Comparison of ENCODE assay signal across 8 cellular contexts in genomic region chr12:128069359-128069997, GRCh38.
A peak's percentile ranks its signal among the peaks of the same experiment; 100 is the strongest.
DNase-seq lines count a peak whose midpoint lies in the region; ATAC-seq, FAIRE-seq and TF ChIP-seq lines count a peak whose summit lies in the region.

No MANE protein-coding gene starts in this region.

- peak; percentile 66 for FAIRE-seq in GM12878 (lab: Jason Lieb, UNC)

- CTCF ChIA-PET in AG04450 (lab: Charles Lee): interaction anchor here (0.6 to 0.8 kb wide), 5 partner anchors 9 to 688 kb away, joined by 3 to 4 read pairs (median 3); no protein-coding TSS in a partner anchor
- CTCF ChIA-PET in GM12878 (lab: Yijun Ruan, JAX): interaction anchor here (0.7 to 1.6 kb wide), 9 partner anchors 11 to 1999 kb away, joined by 3 to 7 read pairs (median 4); no protein-coding TSS in a partner anchor
- CTCF ChIA-PET in naive thymus-derived CD4-positive, alpha-beta T cell (lab: Charles Lee): no interaction called here

- no peak for TF ChIP-seq POLR2A in GM12878 (IDR thresholded peaks at IDR 0.05; ENCODE audit: low read depth, low read length)

- no peak overlapping the region for H3K27ac Mint-ChIP-seq in naive thymus-derived CD4-positive, alpha-beta T cell

- 18% methylated on average over 12 of the region's 12 CpGs for WGBS in GM12878 (ENCODE audit: insufficient coverage, insufficient replicate concordance, low lambda C conversion rate, missing lambda C conversion rate)

- H3K36me3 Mint-ChIP-seq in naive thymus-derived CD4-positive, alpha-beta T cell: no peaks in the 10 kb centered on the region

- TF ChIP-seq EP300 in GM12878 (IDR thresholded peaks at IDR 0.05; ENCODE audit: borderline replicate concordance in 1 of 2, control insufficient read depth in 1 of 2, low read depth in 2 of 2, low read length in 2 of 2): no peak

- in situ Hi-C loops in G401 (cut with HindIII; ENCODE audit: low sequenced_read_pairs): no loop called here
- in situ Hi-C loops in GM12878 (cut with MboI): no loop called here

- H3K4me2 ChIP-seq in GM12878 (ENCODE audit: control insufficient read depth, insufficient read depth): no peak overlapping the region

- no peaks in the 10 kb centered on the region for H4K20me1 ChIP-seq in GM12878 (ENCODE audit: control insufficient read depth, insufficient read depth)

- no peak overlapping the region for H3K4me3 Mint-ChIP-seq in naive thymus-derived CD4-positive, alpha-beta T cell

- H3K79me2 ChIP-seq in GM12878 (ENCODE audit: control insufficient read depth, insufficient read depth, low read length): no peaks in the 10 kb centered on the region

- H3K9me3 Mint-ChIP-seq in naive thymus-derived CD4-positive, alpha-beta T cell: peaks cover 0 to 24% (median 2%) of the 10 kb centered on the region in 11 donors

- RAD21 ChIA-PET in GM12878 (lab: Charles Lee; ENCODE audit: unreplicated experiment): interaction anchor here (1.0 kb wide), 1 partner anchor 392 kb away, joined by 4 read pairs; no protein-coding TSS in a partner anchor

- H3K9ac ChIP-seq in GM12878 (ENCODE audit: control insufficient read depth, insufficient read depth, low read length): no peak overlapping the region

- no peaks in the 10 kb centered on the region for H3K4me1 Mint-ChIP-seq in naive thymus-derived CD4-positive, alpha-beta T cell

- no peaks in the 10 kb centered on the region for H3K27me3 Mint-ChIP-seq in naive thymus-derived CD4-positive, alpha-beta T cell

- BruUV-seq in GM12878 (replicated peaks; lab: Mats Ljungman, UMichigan): no TSS peak

- TF ChIP-seq CTCF in AG04450 (IDR thresholded peaks at IDR 0.05; ENCODE audit: low read depth, low read length): peak; percentile 54
- TF ChIP-seq CTCF in GM12878 (IDR thresholded peaks at IDR 0.05 in 2 of 3, conservative IDR thresholded peaks at IDR 0.05 in 1 of 3; ENCODE audit: control insufficient read depth in 2 of 3, extremely low read depth in 1 of 3, insufficient read depth in 1 of 3, low read depth in 3 of 3, low read length in 3 of 3): peak; percentile 51 to 73 (median 61); a peak in 5 of 6 replicates

- ATAC-seq in HG02852 (IDR thresholded peaks at IDR 0.05; ENCODE audit: unreplicated experiment) (peak; percentile 74), GM12878 (peak; percentile 57), left lobe of liver (peak; percentile 93)
- ATAC-seq in naive thymus-derived CD4-positive, alpha-beta T cell: no peak

- peak; percentile 59 for TF ChIP-seq RAD21 in GM12878 (IDR thresholded peaks at IDR 0.05; ENCODE audit: insufficient read depth, low read depth, low read length)

- H3K4me3 ChIP-seq in AG04450 (ENCODE audit: low read depth, low read length) (no peak overlapping the region), GM12878 (no peak overlapping the region)
- no peak overlapping the region for H3K4me3 ChIP-seq in naive thymus-derived CD4-positive, alpha-beta T cell (ENCODE audit: low read length)

- H3K9me3 ChIP-seq in AG04450 (ENCODE audit: control insufficient read depth, insufficient read depth, low read length) (peaks cover 19% of the 10 kb centered on the region), GM12878 (replicated peaks; ENCODE audit: control insufficient read depth, insufficient read depth, low read length) (no peaks in the 10 kb centered on the region)
- no peaks in the 10 kb centered on the region for H3K9me3 ChIP-seq in naive thymus-derived CD4-positive, alpha-beta T cell (ENCODE audit: control insufficient read depth in 2 of 3, low read length in 3 of 3)

- H3K27ac ChIP-seq in AG04450 (ENCODE audit: low read depth, low read length) (no peak overlapping the region), GM12878 (ENCODE audit: control insufficient read depth, insufficient read depth) (no peak overlapping the region)
- no peak overlapping the region for H3K27ac ChIP-seq in naive thymus-derived CD4-positive, alpha-beta T cell (ENCODE audit: low read depth, low read length)

- H3K4me1 ChIP-seq in GM12878 (ENCODE audit: control insufficient read depth, insufficient read depth, low read length): no peaks in the 10 kb centered on the region
- no peaks in the 10 kb centered on the region for H3K4me1 ChIP-seq in naive thymus-derived CD4-positive, alpha-beta T cell (ENCODE audit: control insufficient read depth in 2 of 2, insufficient read depth in 2 of 2, low read length in 2 of 2)

- POLR2A ChIA-PET in AG04450 (lab: Yijun Ruan, JAX) (no interaction called here), GM12878 (lab: Charles Lee) (no interaction called here)
- POLR2A ChIA-PET in naive thymus-derived CD4-positive, alpha-beta T cell (lab: Charles Lee): no interaction called here

- intact Hi-C loops in GM12878 (cut with micrococcal nuclease; ENCODE audit: unreplicated experiment): no loop called here
- intact Hi-C loops in naive thymus-derived CD4-positive, alpha-beta T cell (cut with micrococcal nuclease): loop anchor here in 1 of 2 donors (5.0 kb wide), 3 partner anchors 787 to 2002 kb away; no protein-coding TSS in a partner anchor

- no peaks in the 10 kb centered on the region for H3K36me3 ChIP-seq in GM12878 (ENCODE audit: control insufficient read depth in 2 of 2, insufficient read depth in 2 of 2, low read length in 1 of 2)
- H3K36me3 ChIP-seq in naive thymus-derived CD4-positive, alpha-beta T cell (ENCODE audit: control insufficient read depth in 2 of 3, insufficient read depth in 3 of 3, low read length in 3 of 3): no peaks in the 10 kb centered on the region

- DNase-seq in AG04450 (ENCODE audit: low read depth, low spot score) (no peak), G401 (ENCODE audit: low spot score) (peak; percentile 79), NCI-H2171 treated with DMSO at 0.1 percent for 48 hours (lab: John Stamatoyannopoulos, UW) (peak; percentile 44), GM12878 (ENCODE audit: low read depth, low spot score) (no peak), left lobe of liver (ENCODE audit: low spot score) (no peak), DMS79 treated with DMSO at 0.1 percent for 48 hours (lab: John Stamatoyannopoulos, UW) (no peak)
- no peak for DNase-seq in naive thymus-derived CD4-positive, alpha-beta T cell

- H2AFZ ChIP-seq in GM12878 (ENCODE audit: control insufficient read depth, low read depth, low read length): no peak overlapping the region

- no peaks in the 10 kb centered on the region for H3K27me3 ChIP-seq in AG04450 (ENCODE audit: control insufficient read depth, insufficient read depth, low read length)
- no peaks in the 10 kb centered on the region for H3K27me3 ChIP-seq in GM12878 (replicated peaks in 1 of 2; ENCODE audit: control insufficient read depth in 2 of 2, insufficient read depth in 2 of 2, low read length in 1 of 2)
- H3K27me3 ChIP-seq in naive thymus-derived CD4-positive, alpha-beta T cell (ENCODE audit: control insufficient read depth in 2 of 2, insufficient read depth in 2 of 2, low read length in 2 of 2): no peaks in the 10 kb centered on the region

- SMC1A ChIA-PET in GM12878 (lab: Charles Lee; ENCODE audit: uncharacterized antibody, unreplicated experiment): interaction anchor here (1.0 to 1.4 kb wide), 3 partner anchors 17 to 392 kb away, joined by 3 to 5 read pairs (median 4); no protein-coding TSS in a partner anchor

TF ChIP-seq in GM12878, 131 proteins besides CTCF, POLR2A, EP300 and RAD21:
- TF ChIP-seq IRF5 (IDR thresholded peaks at IDR 0.05; ENCODE audit: borderline replicate concordance) (no peak), SMC3 (IDR thresholded peaks at IDR 0.05; ENCODE audit: borderline replicate concordance, low read length) (peak; percentile 38; the same call in 1 of the 2 replicates), USF1 (IDR thresholded peaks at IDR 0.05; ENCODE audit: borderline replicate concordance, extremely low read length, insufficient read depth, low read depth, low read length) (no peak)
TF ChIP-seq in GM12878: peak in this region for 1.

Comparison
In these comparisons a context has a peak if more than half of its experiments do, and no peak if none do; other contexts are left out.
1. DNase-seq: peak in G401 (single experiment) and NCI-H2171 treated with DMSO at 0.1 percent for 48 hours (single experiment); none in AG04450 (single experiment), GM12878 (single experiment), left lobe of liver (single experiment), naive thymus-derived CD4-positive, alpha-beta T cell (0 of 9) and DMS79 treated with DMSO at 0.1 percent for 48 hours (single experiment).